In the genomic region with DNA sequence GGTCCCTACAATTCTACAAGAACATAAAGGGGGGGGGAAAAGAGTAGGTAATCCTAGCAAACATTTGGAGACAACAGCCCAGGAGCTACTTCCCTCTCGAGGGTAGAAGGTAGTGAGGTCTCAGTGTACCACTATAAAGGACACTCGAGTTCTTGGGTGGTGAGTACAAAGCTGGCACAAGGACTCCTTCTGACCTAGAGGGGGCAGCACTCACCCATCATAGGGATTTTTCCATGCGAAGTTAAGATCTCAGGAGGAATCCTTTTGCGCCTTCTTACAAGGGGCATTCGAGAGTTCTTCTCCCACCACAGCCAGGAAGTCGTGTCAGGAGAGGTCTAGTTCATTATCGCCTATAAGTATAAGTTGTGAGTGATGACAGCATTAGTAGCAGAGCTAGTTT, we compare ENCODE assay signal across 1 cellular context.
TF ChIP-seq lines count a peak whose summit lies in the region.

No MANE protein-coding gene starts in this region.

TF ChIP-seq in GM12878, 131 proteins besides CTCF, POLR2A, EP300 and RAD21 (continued from another document):
- TF ChIP-seq, protein P1, sequence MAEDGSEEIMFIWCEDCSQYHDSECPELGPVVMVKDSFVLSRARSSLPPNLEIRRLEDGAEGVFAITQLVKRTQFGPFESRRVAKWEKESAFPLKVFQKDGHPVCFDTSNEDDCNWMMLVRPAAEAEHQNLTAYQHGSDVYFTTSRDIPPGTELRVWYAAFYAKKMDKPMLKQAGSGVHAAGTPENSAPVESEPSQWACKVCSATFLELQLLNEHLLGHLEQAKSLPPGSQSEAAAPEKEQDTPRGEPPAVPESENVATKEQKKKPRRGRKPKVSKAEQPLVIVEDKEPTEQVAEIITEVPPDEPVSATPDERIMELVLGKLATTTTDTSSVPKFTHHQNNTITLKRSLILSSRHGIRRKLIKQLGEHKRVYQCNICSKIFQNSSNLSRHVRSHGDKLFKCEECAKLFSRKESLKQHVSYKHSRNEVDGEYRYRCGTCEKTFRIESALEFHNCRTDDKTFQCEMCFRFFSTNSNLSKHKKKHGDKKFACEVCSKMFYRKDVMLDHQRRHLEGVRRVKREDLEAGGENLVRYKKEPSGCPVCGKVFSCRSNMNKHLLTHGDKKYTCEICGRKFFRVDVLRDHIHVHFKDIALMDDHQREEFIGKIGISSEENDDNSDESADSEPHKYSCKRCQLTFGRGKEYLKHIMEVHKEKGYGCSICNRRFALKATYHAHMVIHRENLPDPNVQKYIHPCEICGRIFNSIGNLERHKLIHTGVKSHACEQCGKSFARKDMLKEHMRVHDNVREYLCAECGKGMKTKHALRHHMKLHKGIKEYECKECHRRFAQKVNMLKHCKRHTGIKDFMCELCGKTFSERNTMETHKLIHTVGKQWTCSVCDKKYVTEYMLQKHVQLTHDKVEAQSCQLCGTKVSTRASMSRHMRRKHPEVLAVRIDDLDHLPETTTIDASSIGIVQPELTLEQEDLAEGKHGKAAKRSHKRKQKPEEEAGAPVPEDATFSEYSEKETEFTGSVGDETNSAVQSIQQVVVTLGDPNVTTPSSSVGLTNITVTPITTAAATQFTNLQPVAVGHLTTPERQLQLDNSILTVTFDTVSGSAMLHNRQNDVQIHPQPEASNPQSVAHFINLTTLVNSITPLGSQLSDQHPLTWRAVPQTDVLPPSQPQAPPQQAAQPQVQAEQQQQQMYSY (CRISPR knock-in tag; IDR thresholded peaks at IDR 0.05): no peak
- no peak for TF ChIP-seq STAT3 (IDR thresholded peaks at IDR 0.05; ENCODE audit: low read depth, low read length)
- TF ChIP-seq ZZZ3 (IDR thresholded peaks at IDR 0.05; ENCODE audit: control insufficient read depth, insufficient read length, low read depth): no peak
- TF ChIP-seq KAT2A (conservative IDR thresholded peaks at IDR 0.05; ENCODE audit: control insufficient read depth, low read depth, low read length): no peak
- TF ChIP-seq NFIC (IDR thresholded peaks at IDR 0.05; ENCODE audit: low read depth, low read length): no peak
- no peak for TF ChIP-seq JUNB (IDR thresholded peaks at IDR 0.05)
- TF ChIP-seq WRNIP1 (IDR thresholded peaks at IDR 0.05; ENCODE audit: borderline replicate concordance, low read depth, low read length): no peak
- no peak for TF ChIP-seq KDM1A (IDR thresholded peaks at IDR 0.05; ENCODE audit: borderline replicate concordance)
- TF ChIP-seq NR2F1 (conservative IDR thresholded peaks at IDR 0.05): no peak
- TF ChIP-seq, protein P2, sequence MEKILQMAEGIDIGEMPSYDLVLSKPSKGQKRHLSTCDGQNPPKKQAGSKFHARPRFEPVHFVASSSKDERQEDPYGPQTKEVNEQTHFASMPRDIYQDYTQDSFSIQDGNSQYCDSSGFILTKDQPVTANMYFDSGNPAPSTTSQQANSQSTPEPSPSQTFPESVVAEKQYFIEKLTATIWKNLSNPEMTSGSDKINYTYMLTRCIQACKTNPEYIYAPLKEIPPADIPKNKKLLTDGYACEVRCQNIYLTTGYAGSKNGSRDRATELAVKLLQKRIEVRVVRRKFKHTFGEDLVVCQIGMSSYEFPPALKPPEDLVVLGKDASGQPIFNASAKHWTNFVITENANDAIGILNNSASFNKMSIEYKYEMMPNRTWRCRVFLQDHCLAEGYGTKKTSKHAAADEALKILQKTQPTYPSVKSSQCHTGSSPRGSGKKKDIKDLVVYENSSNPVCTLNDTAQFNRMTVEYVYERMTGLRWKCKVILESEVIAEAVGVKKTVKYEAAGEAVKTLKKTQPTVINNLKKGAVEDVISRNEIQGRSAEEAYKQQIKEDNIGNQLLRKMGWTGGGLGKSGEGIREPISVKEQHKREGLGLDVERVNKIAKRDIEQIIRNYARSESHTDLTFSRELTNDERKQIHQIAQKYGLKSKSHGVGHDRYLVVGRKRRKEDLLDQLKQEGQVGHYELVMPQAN (conservative IDR thresholded peaks at IDR 0.05): no peak
- TF ChIP-seq, protein P3, sequence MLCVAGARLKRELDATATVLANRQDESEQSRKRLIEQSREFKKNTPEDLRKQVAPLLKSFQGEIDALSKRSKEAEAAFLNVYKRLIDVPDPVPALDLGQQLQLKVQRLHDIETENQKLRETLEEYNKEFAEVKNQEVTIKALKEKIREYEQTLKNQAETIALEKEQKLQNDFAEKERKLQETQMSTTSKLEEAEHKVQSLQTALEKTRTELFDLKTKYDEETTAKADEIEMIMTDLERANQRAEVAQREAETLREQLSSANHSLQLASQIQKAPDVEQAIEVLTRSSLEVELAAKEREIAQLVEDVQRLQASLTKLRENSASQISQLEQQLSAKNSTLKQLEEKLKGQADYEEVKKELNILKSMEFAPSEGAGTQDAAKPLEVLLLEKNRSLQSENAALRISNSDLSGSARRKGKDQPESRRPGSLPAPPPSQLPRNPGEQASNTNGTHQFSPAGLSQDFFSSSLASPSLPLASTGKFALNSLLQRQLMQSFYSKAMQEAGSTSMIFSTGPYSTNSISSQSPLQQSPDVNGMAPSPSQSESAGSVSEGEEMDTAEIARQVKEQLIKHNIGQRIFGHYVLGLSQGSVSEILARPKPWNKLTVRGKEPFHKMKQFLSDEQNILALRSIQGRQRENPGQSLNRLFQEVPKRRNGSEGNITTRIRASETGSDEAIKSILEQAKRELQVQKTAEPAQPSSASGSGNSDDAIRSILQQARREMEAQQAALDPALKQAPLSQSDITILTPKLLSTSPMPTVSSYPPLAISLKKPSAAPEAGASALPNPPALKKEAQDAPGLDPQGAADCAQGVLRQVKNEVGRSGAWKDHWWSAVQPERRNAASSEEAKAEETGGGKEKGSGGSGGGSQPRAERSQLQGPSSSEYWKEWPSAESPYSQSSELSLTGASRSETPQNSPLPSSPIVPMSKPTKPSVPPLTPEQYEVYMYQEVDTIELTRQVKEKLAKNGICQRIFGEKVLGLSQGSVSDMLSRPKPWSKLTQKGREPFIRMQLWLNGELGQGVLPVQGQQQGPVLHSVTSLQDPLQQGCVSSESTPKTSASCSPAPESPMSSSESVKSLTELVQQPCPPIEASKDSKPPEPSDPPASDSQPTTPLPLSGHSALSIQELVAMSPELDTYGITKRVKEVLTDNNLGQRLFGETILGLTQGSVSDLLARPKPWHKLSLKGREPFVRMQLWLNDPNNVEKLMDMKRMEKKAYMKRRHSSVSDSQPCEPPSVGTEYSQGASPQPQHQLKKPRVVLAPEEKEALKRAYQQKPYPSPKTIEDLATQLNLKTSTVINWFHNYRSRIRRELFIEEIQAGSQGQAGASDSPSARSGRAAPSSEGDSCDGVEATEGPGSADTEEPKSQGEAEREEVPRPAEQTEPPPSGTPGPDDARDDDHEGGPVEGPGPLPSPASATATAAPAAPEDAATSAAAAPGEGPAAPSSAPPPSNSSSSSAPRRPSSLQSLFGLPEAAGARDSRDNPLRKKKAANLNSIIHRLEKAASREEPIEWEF (IDR thresholded peaks at IDR 0.05; ENCODE audit: insufficient replicate concordance, low read depth, low read length): no peak
- TF ChIP-seq NFXL1 (IDR thresholded peaks at IDR 0.05; ENCODE audit: borderline replicate concordance): no peak
- no peak for TF ChIP-seq MTA3 (IDR thresholded peaks at IDR 0.05; ENCODE audit: borderline replicate concordance, low read length)
- no peak for TF ChIP-seq ZNF384 (IDR thresholded peaks at IDR 0.05; ENCODE audit: borderline replicate concordance, low read depth, low read length)
- TF ChIP-seq ZNF207 (IDR thresholded peaks at IDR 0.05; ENCODE audit: borderline replicate concordance): no peak
